Comparison of ENCODE assay signal across 20 cellular contexts in the genomic region with DNA sequence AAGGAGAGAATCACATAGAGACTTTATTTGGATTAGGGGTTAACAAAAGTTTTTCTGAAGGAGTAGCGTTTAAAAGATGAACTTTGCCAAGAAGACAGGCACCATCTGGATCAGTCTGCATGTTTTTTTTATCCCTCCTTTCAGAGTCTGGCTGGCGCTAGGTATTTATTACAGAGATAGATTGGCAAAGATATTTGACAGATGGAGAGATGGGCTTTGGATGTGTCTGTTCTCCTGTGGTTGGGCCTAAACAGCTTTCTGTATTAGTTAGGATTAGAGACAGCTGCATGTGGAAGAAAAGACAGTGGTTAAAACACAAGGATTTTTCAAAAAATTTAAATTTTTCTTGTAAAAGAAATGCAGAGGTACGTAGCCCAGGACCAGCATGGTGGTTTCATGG.
DNase-seq lines count a peak whose midpoint lies in the region; ATAC-seq and TF ChIP-seq lines count a peak whose summit lies in the region.
"Had no signal": no experiment of that assay in that cellular context is flagged by ENCODE, and none has a peak within 500 bp of the region (broad histone marks: within the 10 kb centered on the region; RNA-seq: fewer than 3 reads in every experiment).

No MANE protein-coding gene starts in this region.

- H3K36me3 Mint-ChIP-seq in natural killer cell treated with Interleukin-12 subunit alpha and Interleukin-12 subunit beta and Interleukin-15 and Interleukin-18, amount 100 ng/mL, for 72 hours, result no peaks in the 10 kb centered on the region
- H3K36me3 Mint-ChIP-seq: CD8-positive, alpha-beta T cell had no signal

- H4K20me1 ChIP-seq in OCI-LY7 (ENCODE audit: insufficient read depth, low read length), result no peaks in the 10 kb centered on the region
- H4K20me1 ChIP-seq: BLaER1 treated with 17β-estradiol and CSF1 and Interleukin-3, amounts not matched to agents 10 nM and 100 nM had no signal

- POLR2A ChIA-PET in OCI-LY7 (lab: Charles Lee), result interaction anchor here (1.4 kb wide), 1 partner anchor 9 kb away, joined by 4 read pairs; no protein-coding TSS in a partner anchor

- no peaks in the 10 kb centered on the region for H3K36me3 ChIP-seq in OCI-LY7 (ENCODE audit: insufficient read depth, low read length)
- H3K36me3 ChIP-seq: BLaER1 treated with 17β-estradiol and CSF1 and Interleukin-3, amounts not matched to agents 10 nM and 100 nM; MG63 had no signal

- no peak overlapping the region for H3K27ac ChIP-seq in OCI-LY7 (ENCODE audit: low read depth, low read length, poor library complexity, severe bottlenecking)
- H3K27ac ChIP-seq: BLaER1 treated with 17β-estradiol and CSF1 and Interleukin-3, amounts not matched to agents 10 nM and 100 nM had no signal

- CTCF ChIA-PET in OCI-LY7 (lab: Charles Lee; ENCODE audit: unreplicated experiment), result no interaction called here

- DNase-seq in NCI-H1694 (lab: John Stamatoyannopoulos, UW) (peak; percentile 75), NCI-H524 (lab: John Stamatoyannopoulos, UW) (peak; percentile 81 to 94), myocyte (ENCODE audit: low read depth) (peak; percentile 53), OCI-LY7 (ENCODE audit: low spot score) (no peak), activated gamma-delta T cell (lab: John Stamatoyannopoulos, UW) (no peak)
- no peak for DNase-seq in natural killer cell treated with Interleukin-12 subunit alpha and Interleukin-12 subunit beta and Interleukin-15 and Interleukin-18, amount 100 ng/mL, for 72 hours (ENCODE audit: low spot score)
- DNase-seq: CD8-positive, alpha-beta T cell; DMS53; GDM1; Kasumi-1; MG63; NCI-H1417; NCI-H2029; NCI-H345; NCI-H69; NK-92 treated with Interleukin-12 subunit alpha and Interleukin-12 subunit beta, amount 100 ng/mL, for 24 hours; SIG-M5 had no signal

- no peaks in the 10 kb centered on the region for H3K9me3 ChIP-seq in OCI-LY7 (ENCODE audit: low read length)
- H3K9me3 ChIP-seq: MG63 had no signal

- no TSS peak for BruUV-seq in OCI-LY7 (replicated peaks; lab: Mats Ljungman, UMichigan)

- no peak overlapping the region for H3K4me3 Mint-ChIP-seq in natural killer cell treated with Interleukin-12 subunit alpha and Interleukin-12 subunit beta and Interleukin-15 and Interleukin-18, amount 100 ng/mL, for 72 hours
- H3K4me3 Mint-ChIP-seq: CD8-positive, alpha-beta T cell had no signal

- H3K27ac Mint-ChIP-seq in natural killer cell treated with Interleukin-12 subunit alpha and Interleukin-12 subunit beta and Interleukin-15 and Interleukin-18, amount 100 ng/mL, for 72 hours, result no peak overlapping the region
- H3K27ac Mint-ChIP-seq: CD8-positive, alpha-beta T cell had no signal

- H3K9me3 Mint-ChIP-seq in natural killer cell treated with Interleukin-12 subunit alpha and Interleukin-12 subunit beta and Interleukin-15 and Interleukin-18, amount 100 ng/mL, for 72 hours, result no peaks in the 10 kb centered on the region
- H3K9me3 Mint-ChIP-seq: CD8-positive, alpha-beta T cell had no signal

- intact Hi-C loops in OCI-LY7 (cut with micrococcal nuclease; ENCODE audit: unreplicated experiment), result no loop called here

- H3K79me2 ChIP-seq in OCI-LY7 (ENCODE audit: insufficient read depth, low read depth, low read length), result no peaks in the 10 kb centered on the region

- H3K9me2 ChIP-seq in OCI-LY7 (ENCODE audit: insufficient read depth, low read length), result no peaks in the 10 kb centered on the region

- H3K4me1 ChIP-seq in OCI-LY7 (ENCODE audit: insufficient read depth, low read length, poor library complexity, severe bottlenecking), result no peaks in the 10 kb centered on the region
- H3K4me1 ChIP-seq: BLaER1 treated with 17β-estradiol and CSF1 and Interleukin-3, amounts not matched to agents 10 nM and 100 nM had no signal

- ATAC-seq in GM18861 (IDR thresholded peaks at IDR 0.05; ENCODE audit: unreplicated experiment), result no peak
- ATAC-seq in natural killer cell treated with Interleukin-12 subunit alpha and Interleukin-12 subunit beta and Interleukin-15 and Interleukin-18, amount 100 ng/mL, for 72 hours, result no peak
- ATAC-seq: CD8-positive, alpha-beta T cell; Panc1 had no signal

- H2AFZ ChIP-seq in OCI-LY7 (ENCODE audit: low read length), result no peak overlapping the region

- TF ChIP-seq CTCF in OCI-LY7 (conservative IDR thresholded peaks at IDR 0.05; ENCODE audit: low read length), result no peak

- peaks cover 7 to 16% of the 10 kb centered on the region in 2 donors for H3K27me3 Mint-ChIP-seq in natural killer cell treated with Interleukin-12 subunit alpha and Interleukin-12 subunit beta and Interleukin-15 and Interleukin-18, amount 100 ng/mL, for 72 hours

- H3K4me2 ChIP-seq in OCI-LY7 (ENCODE audit: low read length), result no peak overlapping the region
- H3K4me2 ChIP-seq: BLaER1 treated with 17β-estradiol and CSF1 and Interleukin-3, amounts not matched to agents 10 nM and 100 nM had no signal

- H3K4me3 ChIP-seq in OCI-LY7 (ENCODE audit: low read depth, low read length, poor library complexity, severe bottlenecking), result no peak overlapping the region
- H3K4me3 ChIP-seq: BLaER1 treated with 17β-estradiol and CSF1 and Interleukin-3, amounts not matched to agents 10 nM and 100 nM; MG63 had no signal

- H3K4me1 Mint-ChIP-seq in natural killer cell treated with Interleukin-12 subunit alpha and Interleukin-12 subunit beta and Interleukin-15 and Interleukin-18, amount 100 ng/mL, for 72 hours (ENCODE audit: low read depth in 2 of 2), result no peaks in the 10 kb centered on the region

Comparison
In these comparisons a context has a peak if more than half of its experiments do, and no peak if none do; other contexts are left out.
1. DNase-seq: peak in NCI-H1694 (single experiment), NCI-H524 (2 of 2) and myocyte (single experiment); none in natural killer cell treated with Interleukin-12 subunit alpha and Interleukin-12 subunit beta and Interleukin-15 and Interleukin-18, amount 100 ng/mL, for 72 hours (single experiment), OCI-LY7 (single experiment) and activated gamma-delta T cell (single experiment).